17 cellular contexts compared by ENCODE assay signal in the genomic region with DNA sequence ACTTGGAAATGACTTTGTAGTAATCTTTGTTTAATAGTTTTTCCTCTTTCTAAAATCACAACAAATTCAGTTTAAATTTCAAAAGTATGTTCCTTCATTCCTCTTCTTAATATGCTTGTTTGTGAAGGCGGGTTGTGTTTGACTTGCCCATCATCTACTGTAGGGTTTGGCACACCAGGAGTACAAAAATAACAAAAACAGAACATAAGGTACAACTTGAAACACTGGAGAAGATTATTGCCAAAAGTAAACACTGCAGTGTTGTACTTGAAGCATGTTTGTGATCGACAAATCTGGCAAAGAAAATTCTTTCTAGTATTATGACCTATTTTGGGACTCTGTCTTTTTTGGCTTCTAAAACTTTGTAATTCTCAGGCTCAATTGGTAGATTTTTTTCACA.
A peak's percentile ranks its signal among the peaks of the same experiment; 100 is the strongest.
DNase-seq lines count a peak whose midpoint lies in the region; ATAC-seq, FAIRE-seq and TF ChIP-seq lines count a peak whose summit lies in the region.
"Had no signal": no experiment of that assay in that cellular context is flagged by ENCODE, and none has a peak within 500 bp of the region (broad histone marks: within the 10 kb centered on the region; RNA-seq: fewer than 3 reads in every experiment).

No MANE protein-coding gene starts in this region.

- H3K36me3 ChIP-seq in left lung, result no peaks in the 10 kb centered on the region
- H3K36me3 ChIP-seq: BE2C had no signal

- no peaks in the 10 kb centered on the region for H3K27me3 ChIP-seq in left lung
- H3K27me3 ChIP-seq: BE2C had no signal

- H3K27ac ChIP-seq in left lung, result no peak overlapping the region
- H3K27ac ChIP-seq: C4-2B, HL-60 had no signal

- peak; percentile 79 for ATAC-seq in left lung
- ATAC-seq in sciatic nerve, result peak; percentile 65
- ATAC-seq in HG02973 (IDR thresholded peaks at IDR 0.05; ENCODE audit: unreplicated experiment), result no peak

- intact Hi-C loops in left lung (cut with DNase I), result no loop called here
- intact Hi-C loops in sciatic nerve (cut with DNase I), result no loop called here

- H3K4me1 ChIP-seq in left lung, result no peaks in the 10 kb centered on the region
- H3K4me1 ChIP-seq: BE2C had no signal

- no peak overlapping the region for H3K4me3 ChIP-seq in left lung

- TF ChIP-seq CTCF in D721Med (IDR thresholded peaks at IDR 0.05; ENCODE audit: insufficient read depth, missing control alignments) (no peak), left lung (IDR thresholded peaks at IDR 0.05) (no peak)

- DNase-seq in D721Med (ENCODE audit: insufficient read length, low spot score) (no peak), NCI-H446 treated with DMSO at 0.1 percent for 48 hours (lab: John Stamatoyannopoulos, UW) (peak; percentile 14), left lung (no peak), sciatic nerve (ENCODE audit: low spot score) (no peak), NCI-H1930 (lab: John Stamatoyannopoulos, UW) (no peak), hypothalamus (lab: John Stamatoyannopoulos, UW) (no peak), A172 (ENCODE audit: low spot score) (no peak)
- DNase-seq: BE2C; CD4-positive, alpha-beta memory T cell; DND-41; GF-D8; HCEC 1CT; HFFc6 had no signal

- H3K9me3 ChIP-seq in left lung, result peaks cover 0 to 7% of the 10 kb centered on the region in 2 donors
- H3K9me3 ChIP-seq: BE2C had no signal

- peak; percentile 21 for FAIRE-seq in D721Med (lab: Jason Lieb, UNC)
- FAIRE-seq: GM19239 had no signal
